ENCODE assay signal across 1 cellular context in genomic region chr2:113219889-113220641, GRCh38.
TF ChIP-seq lines count a peak whose summit lies in the region.

No MANE protein-coding gene starts in this region.

TF ChIP-seq in HepG2, 621 proteins besides CTCF, POLR2A, EP300 and RAD21 (continued from another document and continues in another):
- TF ChIP-seq NFAT5 (CRISPR knock-in tag; IDR thresholded peaks at IDR 0.05), result 0 out of 2 replicates have a peak, but pooled peaks have one; percentile 23
- peak; percentile 95 for TF ChIP-seq DRAP1 (CRISPR knock-in tag; IDR thresholded peaks at IDR 0.05)
- TF ChIP-seq KDM3A (CRISPR knock-in tag; IDR thresholded peaks at IDR 0.05; ENCODE audit: low read depth), result peak; percentile 76; the same call in 1 of the 2 replicates
- no peak for TF ChIP-seq REL (CRISPR knock-in tag; conservative IDR thresholded peaks at IDR 0.05)
- peak; percentile 63 for TF ChIP-seq KAT7 (CRISPR knock-in tag; IDR thresholded peaks at IDR 0.05; ENCODE audit: borderline replicate concordance)
- TF ChIP-seq JUND (CRISPR knock-in tag; IDR thresholded peaks at IDR 0.05), result peak; percentile 69; the same call in 1 of the 2 replicates
- TF ChIP-seq ZNF629 (CRISPR knock-in tag; conservative IDR thresholded peaks at IDR 0.05), result peak; percentile 94
- TF ChIP-seq TFAP4 (IDR thresholded peaks at IDR 0.05; ENCODE audit: borderline replicate concordance, low read depth), result peak; percentile 26; the same call in 1 of the 2 replicates
- TF ChIP-seq ATF2 (CRISPR knock-in tag; IDR thresholded peaks at IDR 0.05), result 0 out of 2 replicates have a peak, but pooled peaks have one; percentile 11
- peak; percentile 94 for TF ChIP-seq ZFY (CRISPR knock-in tag; IDR thresholded peaks at IDR 0.05)
- no peak for TF ChIP-seq ELK4 (CRISPR knock-in tag; IDR thresholded peaks at IDR 0.05; ENCODE audit: borderline replicate concordance)
- TF ChIP-seq HES4 (CRISPR knock-in tag; IDR thresholded peaks at IDR 0.05; ENCODE audit: borderline replicate concordance), result no peak
- TF ChIP-seq NFKBIZ (CRISPR knock-in tag; IDR thresholded peaks at IDR 0.05), result 0 out of 2 replicates have a peak, but pooled peaks have one; percentile 15
- peak; percentile 60; the same call in 1 of the 2 replicates for TF ChIP-seq ZFP91 (CRISPR knock-in tag; IDR thresholded peaks at IDR 0.05; ENCODE audit: borderline replicate concordance)
- no peak for TF ChIP-seq AGO2 (optimal IDR thresholded peaks at IDR 0.05; ENCODE audit: low read depth, low read length)
- no peak for TF ChIP-seq CHCHD3 (CRISPR knock-in tag; IDR thresholded peaks at IDR 0.05)
- peak; percentile 77; the same call in 1 of the 2 replicates for TF ChIP-seq ZBTB20 (CRISPR knock-in tag; IDR thresholded peaks at IDR 0.05; ENCODE audit: borderline replicate concordance, low read depth)
- TF ChIP-seq ZNF282 (IDR thresholded peaks at IDR 0.05; ENCODE audit: partially characterized antibody), result no peak
- no peak for TF ChIP-seq GPN1 (CRISPR knock-in tag; IDR thresholded peaks at IDR 0.05; ENCODE audit: borderline replicate concordance)
- TF ChIP-seq KMT2B (CRISPR knock-in tag; IDR thresholded peaks at IDR 0.05), result no peak
- TF ChIP-seq ZNF331 (CRISPR knock-in tag; IDR thresholded peaks at IDR 0.05), result 0 out of 2 replicates have a peak, but pooled peaks have one; percentile 40
- TF ChIP-seq ZHX1 (CRISPR knock-in tag; IDR thresholded peaks at IDR 0.05; ENCODE audit: low read depth), result no peak
- TF ChIP-seq DDIT3 (CRISPR knock-in tag; IDR thresholded peaks at IDR 0.05), result no peak
- TF ChIP-seq SOX6 (IDR thresholded peaks at IDR 0.05), result no peak
- peak; percentile 61 for TF ChIP-seq SOX6 (CRISPR knock-in tag; IDR thresholded peaks at IDR 0.05)
- TF ChIP-seq ZNF772 (CRISPR knock-in tag; IDR thresholded peaks at IDR 0.05), result peak; percentile 94
- TF ChIP-seq DBP (CRISPR knock-in tag; IDR thresholded peaks at IDR 0.05; ENCODE audit: not compliant biosample characterization), result no peak
- peak; percentile 80; the same call in 1 of the 2 replicates for TF ChIP-seq ARID4A (CRISPR knock-in tag; IDR thresholded peaks at IDR 0.05; ENCODE audit: borderline replicate concordance)
- TF ChIP-seq ZNF556 (CRISPR knock-in tag; IDR thresholded peaks at IDR 0.05; ENCODE audit: borderline replicate concordance), result peak; percentile 38; the same call in 1 of the 2 replicates
- peak; percentile 71; the same call in 1 of the 2 replicates for TF ChIP-seq THRA (CRISPR knock-in tag; IDR thresholded peaks at IDR 0.05; ENCODE audit: borderline replicate concordance)
- TF ChIP-seq ZNF614 (CRISPR knock-in tag; IDR thresholded peaks at IDR 0.05; ENCODE audit: borderline replicate concordance), result peak; percentile 82; the same call in 1 of the 2 replicates
- no peak for TF ChIP-seq GPBP1L1 (CRISPR knock-in tag; IDR thresholded peaks at IDR 0.05)
- TF ChIP-seq POLR2AphosphoS5 (IDR thresholded peaks at IDR 0.05; ENCODE audit: low read depth, low read length), result peak; percentile 96
